Comparison of ENCODE assay signal across 11 cellular contexts in the genomic region with DNA sequence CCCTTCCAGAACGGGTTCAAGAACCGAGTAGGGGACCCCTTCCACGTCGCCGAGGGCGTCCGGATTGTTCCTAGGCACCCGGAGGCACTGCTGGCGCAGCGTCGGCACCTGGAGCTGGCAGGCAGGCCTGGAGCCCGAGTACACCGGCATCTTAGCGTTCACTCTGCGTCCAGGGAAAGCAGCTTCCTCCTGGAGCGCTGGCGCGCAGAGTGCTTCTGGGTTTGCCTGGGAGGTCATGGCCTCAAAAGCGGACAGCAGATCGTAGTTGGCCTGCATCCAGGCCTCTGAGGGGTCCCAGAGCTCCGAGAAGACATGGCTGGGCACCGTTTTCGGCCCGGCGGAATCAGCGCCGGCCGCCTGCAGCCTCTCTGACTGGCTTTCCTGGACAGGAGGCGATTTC. TPM values are rescaled to one million over a fixed set of nuclear protein-coding genes. Genes with fewer than 3 reads are reported as not detected.
A peak's percentile ranks its signal among the peaks of the same experiment; 100 is the strongest.
DNase-seq lines count a peak whose midpoint lies in the region; ATAC-seq, FAIRE-seq and TF ChIP-seq lines count a peak whose summit lies in the region.
"Not testable (repeated sequence)": the region's sequence is repeated elsewhere in the genome, so short reads cannot be mapped to it uniquely, and the experiment has no call there.
"Had no signal": no experiment of that assay in that cellular context is flagged by ENCODE, and none has a peak within 500 bp of the region (broad histone marks: within the 10 kb centered on the region; RNA-seq: fewer than 3 reads in every experiment).

No MANE protein-coding gene starts in this region.

- TF ChIP-seq POLR2A in prostate gland (IDR thresholded peaks at IDR 0.05); testis (IDR thresholded peaks at IDR 0.05): not testable (repeated sequence)

- H3K9me3 Mint-ChIP-seq in osteocyte (ENCODE audit: unreplicated experiment): not testable (repeated sequence)

- not testable (repeated sequence) for H3K27ac ChIP-seq in kidney (ENCODE audit: low read depth in 2 of 2, low read length in 2 of 2); prostate gland; testis

- not testable (repeated sequence) for TF ChIP-seq CTCF in kidney (IDR thresholded peaks at IDR 0.05; ENCODE audit: borderline replicate concordance, extremely low read depth, insufficient read depth); osteocyte (IDR thresholded peaks at IDR 0.05); prostate gland (IDR thresholded peaks at IDR 0.05); testis (IDR thresholded peaks at IDR 0.05)

- not testable (repeated sequence) for H3K9ac ChIP-seq in kidney (ENCODE audit: low read length in 2 of 2)

- not testable (repeated sequence) for H3K27ac Mint-ChIP-seq in osteocyte (ENCODE audit: unreplicated experiment)

- WGBS in prostate gland: 97% methylated on average over 18 of the region's 29 CpGs
- WGBS in testis, 2 donors: 70 to 79% methylated on average over 7 to 19 of the region's 29 CpGs

- FAIRE-seq in kidney (lab: Jason Lieb, UNC): not testable (repeated sequence)

- H3K4me3 ChIP-seq in kidney (ENCODE audit: low read length in 2 of 2); prostate gland; testis: not testable (repeated sequence)

- not testable (repeated sequence) for H3K4me1 ChIP-seq in kidney (ENCODE audit: control insufficient read depth in 1 of 2, insufficient read depth in 1 of 2, low read depth in 1 of 2, low read length in 2 of 2); prostate gland (replicated peaks); testis

- not testable (repeated sequence) for H3K27me3 Mint-ChIP-seq in osteocyte (ENCODE audit: unreplicated experiment)

- DNase-seq in Right ventricle myocardium inferior (ENCODE audit: missing footprints) (peak; percentile 65), kidney (peak; percentile 90), osteocyte (ENCODE audit: extremely low spot score, unreplicated experiment) (peak; percentile 92), prostate gland (ENCODE audit: low spot score) (peak; percentile 14), testis (peak; percentile 30)

- not testable (repeated sequence) for H3K36me3 Mint-ChIP-seq in osteocyte (ENCODE audit: unreplicated experiment)

- intact Hi-C loops in Right ventricle myocardium inferior (cut with DNase I); kidney (cut with DNase I); prostate gland (cut with DNase I); testis (cut with DNase I; ENCODE audit: low total_unique reads): not testable (repeated sequence)

- H3K9me3 ChIP-seq in kidney (ENCODE audit: control insufficient read depth in 1 of 2, low read length in 2 of 2); prostate gland; testis: not testable (repeated sequence)

- not testable (repeated sequence) for H3K4me3 Mint-ChIP-seq in osteocyte (ENCODE audit: unreplicated experiment)

- H3K27me3 ChIP-seq in prostate gland (replicated peaks; ENCODE audit: insufficient read depth); testis: not testable (repeated sequence)

- not testable (repeated sequence) for H3K4me1 Mint-ChIP-seq in osteocyte (ENCODE audit: unreplicated experiment)

- not testable (repeated sequence) for H3K36me3 ChIP-seq in kidney (ENCODE audit: control insufficient read depth in 1 of 2, insufficient read depth in 2 of 2, low read length in 2 of 2); prostate gland; testis (ENCODE audit: low read depth, missing control alignments)

- ATAC-seq in Right ventricle myocardium inferior: not testable (repeated sequence)

RNA-seq across cellular contexts. Expression of a gene that starts 12.6 kb away (rescaled TPM):
- total RNA-seq in Right ventricle myocardium inferior: not detected
- not detected for total RNA-seq in kidney
- not detected for polyA plus RNA-seq in kidney (ENCODE audit: insufficient read depth, low read depth, low replicate concordance)
- total RNA-seq in osteocyte: not detected in 2 replicates
- total RNA-seq in prostate gland: under 1 TPM in 1 of 2 donors, not detected in 1; 0.28 TPM
- 1 to 10 TPM; 4.4 to 8.4 TPM for total RNA-seq in testis
- 8.0 TPM for polyA plus RNA-seq in testis (ENCODE audit: insufficient read depth, low read depth, low replicate concordance)
- total RNA-seq: A172; A673; Caco-2; CD4-positive, CD25-positive, alpha-beta regulatory T cell; CD8-positive, alpha-beta T cell; HFFc6 had no signal
- polyA plus RNA-seq: CD4-positive, CD25-positive, alpha-beta regulatory T cell had no signal

Comparison
In these comparisons a context has a peak if more than half of its experiments do, and no peak if none do; other contexts are left out.
1. DNase-seq: peak in every context shown above with its lines; median percentile 92 in osteocyte; 90 in kidney; 65 in Right ventricle myocardium inferior; 30 in testis; 14 in prostate gland.